18 cellular contexts compared by ENCODE assay signal in the genomic region with DNA sequence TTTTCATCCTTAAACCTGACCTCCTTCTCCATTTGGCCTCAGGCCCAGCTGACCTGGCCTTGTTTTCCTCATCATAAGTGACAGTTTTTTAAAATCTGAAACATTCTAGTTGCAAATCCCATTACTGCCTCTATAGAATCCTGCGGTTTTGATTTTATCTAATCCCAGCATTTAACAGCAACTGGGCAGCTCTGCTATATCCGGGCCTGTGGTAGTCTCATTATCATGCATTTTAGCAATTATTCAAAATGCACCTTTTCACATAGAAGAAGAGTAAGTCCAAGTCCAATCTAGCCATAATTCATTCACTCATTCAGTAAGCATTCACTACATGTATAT. TPM values are rescaled to one million over a fixed set of nuclear protein-coding genes. Genes with fewer than 3 reads are reported as not detected.
DNase-seq lines count a peak whose midpoint lies in the region; ATAC-seq and TF ChIP-seq lines count a peak whose summit lies in the region.
"Had no signal": no experiment of that assay in that cellular context is flagged by ENCODE, and none has a peak within 500 bp of the region (broad histone marks: within the 10 kb centered on the region; RNA-seq: fewer than 3 reads in every experiment).

No MANE protein-coding gene starts in this region.

- TF ChIP-seq CTCF in natural killer cell (IDR thresholded peaks at IDR 0.05) (no peak), SK-N-SH (IDR thresholded peaks at IDR 0.05) (no peak)

- intact Hi-C loops in natural killer cell (cut with micrococcal nuclease) (loop anchor here (1.0 kb wide), 2 partner anchors 207 to 325 kb away; no protein-coding TSS in a partner anchor), sciatic nerve (cut with DNase I) (no loop called here)
- intact Hi-C loops in naive thymus-derived CD4-positive, alpha-beta T cell (cut with micrococcal nuclease) = loop anchor here (1.0 kb wide), 10 partner anchors 30 to 378 kb away; partner anchors contain the start of gene BIRC2 (in 1 of the 2)

- H3K27ac ChIP-seq in SK-N-SH (ENCODE audit: low read depth in 2 of 2, low read length in 1 of 2) = peak overlapping the region; percentile 33 to 84; a peak in 3 of 4 replicates
- no peak overlapping the region for H3K27ac ChIP-seq in naive thymus-derived CD4-positive, alpha-beta T cell (ENCODE audit: low read depth, low read length)
- H3K27ac ChIP-seq: psoas muscle, thyroid gland had no signal

- POLR2A ChIA-PET in SK-N-SH (lab: Yijun Ruan, JAX) (interaction anchor here (0.9 kb wide), 1 partner anchor 26 kb away, joined by 3 read pairs; no protein-coding TSS in a partner anchor), HEK293T (lab: Yijun Ruan, JAX) (no interaction called here)
- POLR2A ChIA-PET in naive thymus-derived CD4-positive, alpha-beta T cell (lab: Charles Lee) = interaction anchor here (1.1 to 9.5 kb wide), 5 partner anchors 12 to 72 kb away, joined by 3 to 158 read pairs (median 4); partner anchors contain the start of gene BIRC3

- H2AFZ ChIP-seq in SK-N-SH (ENCODE audit: low read depth) = 0 out of 2 replicates have a peak overlapping the region, but pooled peaks have one; percentile 90

- no peak overlapping the region for H3K27ac Mint-ChIP-seq in natural killer cell treated with Interleukin-12 subunit alpha and Interleukin-12 subunit beta and Interleukin-15 and Interleukin-18, amount 100 ng/mL, for 72 hours
- H3K27ac Mint-ChIP-seq in natural killer cell = no peak overlapping the region
- peak overlapping the region in 2 of 9 donors; percentile 7 to 54 for H3K27ac Mint-ChIP-seq in naive thymus-derived CD4-positive, alpha-beta T cell

- no peaks in the 10 kb centered on the region for H3K79me2 ChIP-seq in SK-N-SH (ENCODE audit: insufficient read depth)

- no peaks in the 10 kb centered on the region for H3K9me3 Mint-ChIP-seq in natural killer cell treated with Interleukin-12 subunit alpha and Interleukin-12 subunit beta and Interleukin-15 and Interleukin-18, amount 100 ng/mL, for 72 hours
- H3K9me3 Mint-ChIP-seq in natural killer cell = no peaks in the 10 kb centered on the region
- no peaks in the 10 kb centered on the region for H3K9me3 Mint-ChIP-seq in naive thymus-derived CD4-positive, alpha-beta T cell

- H3K4me1 ChIP-seq in SK-N-SH (ENCODE audit: control insufficient read depth in 1 of 2, insufficient read depth in 2 of 2, low read depth in 1 of 2, low read length in 1 of 2) = peaks cover 19 to 20% of the 10 kb centered on the region in 2 experiments
- peaks cover 3 to 5% of the 10 kb centered on the region in 2 donors for H3K4me1 ChIP-seq in naive thymus-derived CD4-positive, alpha-beta T cell (ENCODE audit: control insufficient read depth in 2 of 2, insufficient read depth in 2 of 2, low read length in 2 of 2)
- H3K4me1 ChIP-seq: psoas muscle had no signal

- WGBS in SK-N-SH (ENCODE audit: low lambda C conversion rate) = 10% methylated on average over 2 of the region's 2 CpGs

- H3K36me3 Mint-ChIP-seq in natural killer cell treated with Interleukin-12 subunit alpha and Interleukin-12 subunit beta and Interleukin-15 and Interleukin-18, amount 100 ng/mL, for 72 hours = no peaks in the 10 kb centered on the region
- no peaks in the 10 kb centered on the region for H3K36me3 Mint-ChIP-seq in natural killer cell
- no peaks in the 10 kb centered on the region for H3K36me3 Mint-ChIP-seq in naive thymus-derived CD4-positive, alpha-beta T cell

- H3K9me3 ChIP-seq in SK-N-SH = no peaks in the 10 kb centered on the region
- H3K9me3 ChIP-seq in naive thymus-derived CD4-positive, alpha-beta T cell (ENCODE audit: control insufficient read depth in 2 of 3, low read length in 3 of 3) = no peaks in the 10 kb centered on the region
- H3K9me3 ChIP-seq: psoas muscle, thyroid gland had no signal

- peak; percentile 61; a peak in 3 of 4 replicates for TF ChIP-seq EP300 in SK-N-SH (IDR thresholded peaks at IDR 0.05; ENCODE audit: borderline replicate concordance in 1 of 2, low read depth in 1 of 2, low read length in 1 of 2)

- H3K9me2 ChIP-seq in SK-N-SH = no peaks in the 10 kb centered on the region

- H3F3A ChIP-seq in SK-N-SH (replicated peaks; ENCODE audit: insufficient read depth) = peaks cover 12% of the 10 kb centered on the region

- no peak for ATAC-seq in natural killer cell treated with Interleukin-12 subunit alpha and Interleukin-12 subunit beta and Interleukin-15 and Interleukin-18, amount 100 ng/mL, for 72 hours
- no peak for ATAC-seq in natural killer cell
- no peak for ATAC-seq in naive thymus-derived CD4-positive, alpha-beta T cell
- no peak for ATAC-seq in sciatic nerve
- ATAC-seq in HG03521 (IDR thresholded peaks at IDR 0.05; ENCODE audit: unreplicated experiment) = no peak

- H3K36me3 ChIP-seq in SK-N-SH (replicated peaks in 1 of 2; ENCODE audit: control insufficient read depth in 1 of 2, insufficient read depth in 2 of 2, low read length in 1 of 2) = no peaks in the 10 kb centered on the region
- H3K36me3 ChIP-seq in naive thymus-derived CD4-positive, alpha-beta T cell (ENCODE audit: control insufficient read depth in 2 of 3, insufficient read depth in 3 of 3, low read length in 3 of 3) = no peaks in the 10 kb centered on the region
- H3K36me3 ChIP-seq: thyroid gland had no signal

- TF ChIP-seq RAD21 in SK-N-SH (IDR thresholded peaks at IDR 0.05; ENCODE audit: low read length) = no peak

- H3K27me3 ChIP-seq in SK-N-SH (ENCODE audit: insufficient read depth) = no peaks in the 10 kb centered on the region
- H3K27me3 ChIP-seq in naive thymus-derived CD4-positive, alpha-beta T cell (ENCODE audit: control insufficient read depth in 2 of 2, insufficient read depth in 2 of 2, low read length in 2 of 2) = no peaks in the 10 kb centered on the region
- H3K27me3 ChIP-seq: thyroid gland had no signal

- H3K4me2 ChIP-seq in SK-N-SH = peak overlapping the region; percentile 73

- DNase-seq in natural killer cell treated with Interleukin-12 subunit alpha and Interleukin-12 subunit beta and Interleukin-15 and Interleukin-18, amount 100 ng/mL, for 72 hours (ENCODE audit: low spot score) = no peak
- no peak for DNase-seq in natural killer cell
- no peak for DNase-seq in SK-N-SH
- no peak for DNase-seq in naive thymus-derived CD4-positive, alpha-beta T cell
- DNase-seq in 8988T = no peak
- no peak for DNase-seq in sciatic nerve (ENCODE audit: low spot score)
- no peak for DNase-seq in HEK293T (ENCODE audit: extremely low spot score)
- DNase-seq: activated CD4-positive, alpha-beta T cell treated with anti-CD3 and anti-CD28 coated beads for 1 hour; activated CD8-positive, alpha-beta memory T cell treated with anti-CD3 and anti-CD28 coated beads, Interleukin-2, amount 50 U/mL, for 4 hours; EL; HCEC 1CT; Karpas-422; NCI-H1092 treated with DMSO at 0.1 percent for 48 hours; psoas muscle; small intestine; stimulated activated CD8-positive, alpha-beta memory T cell treated with anti-CD3 and anti-CD28 coated beads, Interleukin-4, amount 100 ng/mL, for 48 hours had no signal

- peak overlapping the region; percentile 35 for H3K4me3 Mint-ChIP-seq in natural killer cell treated with Interleukin-12 subunit alpha and Interleukin-12 subunit beta and Interleukin-15 and Interleukin-18, amount 100 ng/mL, for 72 hours
- no peak overlapping the region for H3K4me3 Mint-ChIP-seq in natural killer cell
- H3K4me3 Mint-ChIP-seq in naive thymus-derived CD4-positive, alpha-beta T cell = peak overlapping the region in 9 of 10 donors; percentile 12 to 73 (median 60)

- CTCF ChIA-PET in SK-N-SH (lab: Yijun Ruan, JAX) = interaction anchor here (0.6 to 5.4 kb wide), 26 partner anchors 8 to 377 kb away, joined by 3 to 40 read pairs (median 5); no protein-coding TSS in a partner anchor
- CTCF ChIA-PET in naive thymus-derived CD4-positive, alpha-beta T cell (lab: Charles Lee) = interaction anchor here (0.8 to 14.9 kb wide), 18 partner anchors 9 to 384 kb away, joined by 3 to 354 read pairs (median 7); partner anchors contain the start of gene BIRC3
- CTCF ChIA-PET in HEK293T (lab: Yijun Ruan, JAX) = interaction anchor here (0.7 to 2.8 kb wide), 5 partner anchors 21 to 324 kb away, joined by 3 to 7 read pairs (median 4); no protein-coding TSS in a partner anchor

- peaks cover under 1 to 3% of the 10 kb centered on the region in 2 donors for H3K4me1 Mint-ChIP-seq in natural killer cell treated with Interleukin-12 subunit alpha and Interleukin-12 subunit beta and Interleukin-15 and Interleukin-18, amount 100 ng/mL, for 72 hours (ENCODE audit: low read depth in 2 of 2)
- peaks cover under 1% of the 10 kb centered on the region in 2 donors for H3K4me1 Mint-ChIP-seq in natural killer cell
- peaks cover 9 to 33% (median 27%) of the 10 kb centered on the region in 7 donors for H3K4me1 Mint-ChIP-seq in naive thymus-derived CD4-positive, alpha-beta T cell

- H3K9ac ChIP-seq in SK-N-SH = no peak overlapping the region

- no peaks in the 10 kb centered on the region for H4K20me1 ChIP-seq in SK-N-SH (ENCODE audit: insufficient read depth)

- H3K4me3 ChIP-seq in SK-N-SH (ENCODE audit: low read depth in 2 of 2, low read length in 1 of 2) = peak overlapping the region; percentile 38 to 48; a peak in 1 of 4 replicates
- no peak overlapping the region for H3K4me3 ChIP-seq in naive thymus-derived CD4-positive, alpha-beta T cell (ENCODE audit: low read length)
- H3K4me3 ChIP-seq: thyroid gland had no signal

- H3K27me3 Mint-ChIP-seq in natural killer cell treated with Interleukin-12 subunit alpha and Interleukin-12 subunit beta and Interleukin-15 and Interleukin-18, amount 100 ng/mL, for 72 hours = no peaks in the 10 kb centered on the region
- H3K27me3 Mint-ChIP-seq in natural killer cell (ENCODE audit: low read depth in 2 of 2) = no peaks in the 10 kb centered on the region
- H3K27me3 Mint-ChIP-seq in naive thymus-derived CD4-positive, alpha-beta T cell = no peaks in the 10 kb centered on the region

TF ChIP-seq in HEK293T, 16 proteins besides CTCF, POLR2A, EP300 and RAD21:
- TF ChIP-seq SP1 (IDR thresholded peaks at IDR 0.05) = no peak

RNA-seq across cellular contexts. Expression of gene BIRC3, which starts 28.6 kb away (rescaled TPM):
- 10 to 100 TPM; 62.3 to 75.6 TPM for total RNA-seq in natural killer cell treated with Interleukin-12 subunit alpha and Interleukin-12 subunit beta and Interleukin-15 and Interleukin-18, amount 100 ng/mL, for 72 hours
- total RNA-seq in natural killer cell = 10 to 100 TPM; 14.2 to 92.3 (median 20.1) TPM
- polyA plus RNA-seq in SK-N-SH (2012; rRNA removed) = 0.46 and 0.62 TPM in 2 replicates
- polyA plus RNA-seq in SK-N-SH (2012; cell fraction: cytosol; rRNA removed) = 0.66 and 0.93 TPM in 2 replicates
- 0.26 and 0.57 TPM in 2 replicates for polyA plus RNA-seq in SK-N-SH (2012; cell fraction: nucleus; rRNA removed)
- total RNA-seq in naive thymus-derived CD4-positive, alpha-beta T cell = 100 to 1,000 TPM in 3 of 5 experiments, 10 to 100 TPM in 2; 62.3 to 160 (median 128) TPM
- 10 to 100 TPM; 18.8 to 47.7 TPM for polyA plus RNA-seq in naive thymus-derived CD4-positive, alpha-beta T cell
- 22.3 TPM for total RNA-seq in sciatic nerve

RNA-seq across cellular contexts. Expression of gene BIRC2, which starts 58.3 kb away (rescaled TPM):
- total RNA-seq in natural killer cell treated with Interleukin-12 subunit alpha and Interleukin-12 subunit beta and Interleukin-15 and Interleukin-18, amount 100 ng/mL, for 72 hours = 10 to 100 TPM; 41.4 to 47.0 TPM
- total RNA-seq in natural killer cell = 100 to 1,000 TPM in 2 of 3 donors, 10 to 100 TPM in 1; 92.2 to 146 (median 111) TPM
- 20.1 and 32.3 TPM in 2 replicates for polyA plus RNA-seq in SK-N-SH (2012; rRNA removed)
- polyA plus RNA-seq in SK-N-SH (2012; cell fraction: cytosol; rRNA removed) = 27.8 and 30.5 TPM in 2 replicates
- 18.5 and 36.1 TPM in 2 replicates for polyA plus RNA-seq in SK-N-SH (2012; cell fraction: nucleus; rRNA removed)
- total RNA-seq in naive thymus-derived CD4-positive, alpha-beta T cell = 100 to 1,000 TPM in 1 of 5 experiments, 10 to 100 TPM in 4; 37.5 to 103 (median 72.0) TPM
- polyA plus RNA-seq in naive thymus-derived CD4-positive, alpha-beta T cell = 10 to 100 TPM; 35.2 to 42.8 TPM
- total RNA-seq in sciatic nerve = 66.7 TPM
